In the genomic region with DNA sequence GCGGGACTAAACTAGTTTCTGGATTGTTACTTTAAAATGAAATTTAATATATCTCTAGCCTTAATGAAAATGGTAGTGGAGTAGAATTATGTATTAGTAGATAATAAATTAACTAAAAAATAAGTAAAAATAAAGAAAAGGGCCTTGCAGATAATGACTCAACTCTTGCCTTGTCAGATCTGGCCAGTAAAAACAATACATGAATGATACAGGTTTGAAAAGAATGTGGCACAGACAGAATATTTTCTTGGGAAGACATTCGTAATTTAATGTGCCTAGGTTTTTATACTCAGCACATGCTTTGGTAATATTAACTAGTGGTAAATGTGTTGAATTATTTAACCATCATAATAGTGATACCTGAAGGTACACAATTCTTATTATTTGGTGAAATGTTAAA, we compare ENCODE assay signal across 8 cellular contexts. TPM values are rescaled to one million over a fixed set of nuclear protein-coding genes. Genes with fewer than 3 reads are reported as not detected.
DNase-seq lines count a peak whose midpoint lies in the region; ATAC-seq and TF ChIP-seq lines count a peak whose summit lies in the region.

No MANE protein-coding gene starts in this region.

- H3K9me3 ChIP-seq in heart right ventricle (peaks cover 0 to 11% (median 1%) of the 10 kb centered on the region in 11 donors), adrenal gland (replicated peaks in 1 of 3) (peaks cover 0 to 4% (median 3%) of the 10 kb centered on the region in 3 donors), upper lobe of right lung (peaks cover under 1% of the 10 kb centered on the region)

- WGBS in heart right ventricle, 2 donors, result 62 to 66% methylated on average over 2 of the region's 2 CpGs
- whole genome bisulfite sequencing in adrenal gland, 4 donors, result 43 to 59% (median 55%) methylated on average over 2 of the region's 2 CpGs

- H3K27me3 ChIP-seq in heart right ventricle (no peaks in the 10 kb centered on the region), adrenal gland (no peaks in the 10 kb centered on the region), upper lobe of right lung (no peaks in the 10 kb centered on the region)

- TF ChIP-seq CTCF in heart right ventricle (IDR thresholded peaks at IDR 0.05) (no peak), adrenal gland (IDR thresholded peaks at IDR 0.05) (no peak), upper lobe of right lung (IDR thresholded peaks at IDR 0.05) (no peak)

- DNase-seq in heart right ventricle (no peak), left ventricle myocardium superior (no peak), adrenal gland (no peak), kidney glomerular epithelial cell (lab: John Stamatoyannopoulos, UW) (peak; percentile 60), upper lobe of right lung (no peak), posterior cingulate gyrus (no peak), retina (no peak)

- H3K27ac ChIP-seq in heart right ventricle (peak overlapping the region in 9 of 10 donors; percentile 24 to 80 (median 67)), adrenal gland (peak overlapping the region in 4 of 5 donors; percentile 19 to 64 (median 58)), upper lobe of right lung (peak overlapping the region; percentile 38)

- TF ChIP-seq POLR2A in adrenal gland (IDR thresholded peaks at IDR 0.05), result no peak

- H3K4me1 ChIP-seq in heart right ventricle (peaks cover 0 to 85% (median 52%) of the 10 kb centered on the region in 9 donors), adrenal gland (replicated peaks in 1 of 2) (peaks cover 31 to 70% of the 10 kb centered on the region in 2 donors), upper lobe of right lung (peaks cover 30% of the 10 kb centered on the region)

- H3K36me3 ChIP-seq in heart right ventricle (peaks cover 0 to 19% (median 0%) of the 10 kb centered on the region in 9 donors), adrenal gland (replicated peaks in 1 of 2) (no peaks in the 10 kb centered on the region), upper lobe of right lung (no peaks in the 10 kb centered on the region)

- ATAC-seq in heart right ventricle (no peak), left ventricle myocardium superior (no peak), upper lobe of right lung (no peak), GM21367 (IDR thresholded peaks at IDR 0.05; ENCODE audit: unreplicated experiment) (no peak)

- intact Hi-C loops in heart right ventricle (cut with DNase I) (loop anchor here in 1 of 10 donors (2.0 kb wide), 1 partner anchor 27 kb away; no protein-coding TSS in a partner anchor), left ventricle myocardium superior (cut with micrococcal nuclease) (no loop called here), adrenal gland (cut with DNase I) (no loop called here), upper lobe of right lung (cut with DNase I) (no loop called here), posterior cingulate gyrus (cut with DNase I) (no loop called here)

- H3K4me3 ChIP-seq in heart right ventricle (peak overlapping the region in 3 of 10 donors; percentile 21 to 30 (median 26)), adrenal gland (peak overlapping the region in 1 of 4 donors; percentile 28), upper lobe of right lung (no peak overlapping the region)

RNA-seq across cellular contexts. Expression of a gene that starts 28.3 kb away (rescaled TPM):
- 10 to 100 TPM; 37.9 to 85.8 (median 67.3) TPM for total RNA-seq in heart right ventricle
- polyA plus RNA-seq in heart right ventricle, result 10 to 100 TPM in 1 of 2 donors, 1 to 10 TPM in 1; 4.0 to 13.4 TPM
- 58.5 TPM for total RNA-seq in left ventricle myocardium superior
- total RNA-seq in adrenal gland, result 100 to 1,000 TPM in 1 of 8 donors, 10 to 100 TPM in 7; 40.5 to 101 (median 54.7) TPM
- polyA plus RNA-seq in adrenal gland, result 10 to 100 TPM in 2 of 3 donors, 1 to 10 TPM in 1; 8.5 to 34.7 (median 16.7) TPM
- total RNA-seq in upper lobe of right lung, result 64.0 TPM
